In the genomic region with DNA sequence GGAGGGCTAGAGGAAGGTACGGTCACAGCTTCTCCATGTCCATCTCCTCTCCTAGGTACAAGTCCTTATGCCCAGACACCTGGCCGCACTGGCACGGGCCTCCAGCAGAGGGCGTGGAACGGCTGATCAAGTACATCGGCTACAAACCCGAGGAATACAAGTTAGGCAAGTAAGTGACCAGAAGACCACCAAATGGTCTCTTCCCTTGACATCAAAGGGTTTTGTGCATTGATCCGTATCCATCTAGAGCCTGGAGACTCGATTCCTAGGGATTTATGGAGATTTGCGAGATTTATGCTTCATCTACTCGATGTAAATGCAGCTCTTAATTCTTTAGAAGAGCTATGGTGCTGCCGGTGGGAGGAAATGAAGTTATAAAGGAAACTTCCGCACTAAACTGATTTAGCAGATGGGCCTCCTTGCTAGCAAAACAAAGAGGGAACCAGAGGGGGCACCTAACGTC, we compare ENCODE assay signal across 8 cellular contexts. TPM values are rescaled to one million over a fixed set of nuclear protein-coding genes. Genes with fewer than 3 reads are reported as not detected.
DNase-seq lines count a peak whose midpoint lies in the region; ATAC-seq and TF ChIP-seq lines count a peak whose summit lies in the region.

No MANE protein-coding gene starts in this region.

- no peak overlapping the region for H3K27ac ChIP-seq in transverse colon

- no peaks in the 10 kb centered on the region for H3K36me3 ChIP-seq in transverse colon

- peaks cover 4 to 8% (median 5%) of the 10 kb centered on the region in 4 donors for H3K4me1 ChIP-seq in transverse colon

- peaks cover 6% of the 10 kb centered on the region for H3K4me1 Mint-ChIP-seq in glutamatergic neuron (ENCODE audit: low read depth, unreplicated experiment)

- WGBS in transverse colon (ENCODE audit: low coverage in 1 of 2), 2 donors, result 15% methylated on average over 14 of the region's 14 CpGs; no CpG with 5 or more reads in 1 of the 2 donors

- TF ChIP-seq EP300 in transverse colon (IDR thresholded peaks at IDR 0.05; ENCODE audit: low read depth), result no peak

- no peaks in the 10 kb centered on the region for H3K27me3 ChIP-seq in transverse colon

- H3K36me3 Mint-ChIP-seq in glutamatergic neuron (ENCODE audit: unreplicated experiment), result no peaks in the 10 kb centered on the region

- intact Hi-C loops in posterior vena cava (cut with DNase I), result loop anchor here (5.0 to 10.0 kb wide), 3 partner anchors 34 to 342 kb away; no protein-coding TSS in a partner anchor
- intact Hi-C loops in transverse colon (cut with DNase I; ENCODE audit: low total_unique reads), result no loop called here

- ATAC-seq in GM21619 (IDR thresholded peaks at IDR 0.05; ENCODE audit: unreplicated experiment), result no peak

- no peak overlapping the region for H3K4me3 Mint-ChIP-seq in glutamatergic neuron (ENCODE audit: unreplicated experiment)

- H3K9me3 Mint-ChIP-seq in glutamatergic neuron (ENCODE audit: unreplicated experiment), result peaks cover 2% of the 10 kb centered on the region

- H3K27ac Mint-ChIP-seq in glutamatergic neuron (ENCODE audit: unreplicated experiment), result no peak overlapping the region

- TF ChIP-seq CTCF in GM12872 (IDR thresholded peaks at IDR 0.05; ENCODE audit: insufficient read depth, low read depth, low read length) (peak; percentile 98), glutamatergic neuron (IDR thresholded peaks at IDR 0.05; ENCODE audit: partially characterized antibody, unreplicated experiment) (peak; percentile 79), transverse colon (IDR thresholded peaks at IDR 0.05) (peak; percentile 81 to 87 (median 82))

- TF ChIP-seq POLR2A in transverse colon (IDR thresholded peaks at IDR 0.05), result no peak

- H3K4me3 ChIP-seq in transverse colon, result no peak overlapping the region

- H3K9me3 ChIP-seq in transverse colon, result no peaks in the 10 kb centered on the region

- no peaks in the 10 kb centered on the region for H3K27me3 Mint-ChIP-seq in glutamatergic neuron (ENCODE audit: unreplicated experiment)

- DNase-seq in NCI-H1092 (lab: John Stamatoyannopoulos, UW) (peak; percentile 4), SK-N-DZ (ENCODE audit: low spot score) (peak; percentile 87), glutamatergic neuron (peak; percentile 92), posterior vena cava (ENCODE audit: low spot score) (peak; percentile 93), transverse colon (peak; percentile 94)
- DNase-seq in activated naive CD4-positive, alpha-beta T cell treated with Interleukin-2 at 50 U/mL for 16 hours, result peak; percentile 80

- in situ Hi-C loops in transverse colon (cut with MboI; ENCODE audit: low pct_ligation_motif_present in 1 of 4, low pct_unique_long_range_greater_than_20kb in 1 of 4, low sequenced_read_pairs in 3 of 4), result loop anchor here in 2 of 4 donors (10.0 kb wide), 1 partner anchor 342 kb away; no protein-coding TSS in a partner anchor

RNA-seq across cellular contexts. Expression of gene KCTD10, which starts 44.2 kb away (rescaled TPM):
- 21.1 and 33.0 TPM in 2 replicates for polyA plus RNA-seq in SK-N-DZ (2014; cell fraction: cytosol; rRNA removed)
- polyA plus RNA-seq in SK-N-DZ (2014; cell fraction: nucleus; rRNA removed), result 12.8 and 21.9 TPM in 2 replicates
- 95.2 TPM for total RNA-seq in glutamatergic neuron (ENCODE audit: unreplicated experiment)
- total RNA-seq in posterior vena cava, result 100 to 1,000 TPM; 136 to 138 TPM
- 100 to 1,000 TPM in 1 of 4 donors, 10 to 100 TPM in 3; 67.2 to 126 (median 79.5) TPM for total RNA-seq in transverse colon

RNA-seq across cellular contexts. Expression of gene UBE3B, which starts 44.6 kb away (rescaled TPM):
- polyA plus RNA-seq in SK-N-DZ (2014; cell fraction: cytosol; rRNA removed), result 15.8 and 20.6 TPM in 2 replicates
- polyA plus RNA-seq in SK-N-DZ (2014; cell fraction: nucleus; rRNA removed), result 39.4 and 61.3 TPM in 2 replicates
- total RNA-seq in glutamatergic neuron (ENCODE audit: unreplicated experiment) (44.2 TPM), posterior vena cava (10 to 100 TPM; 29.5 to 34.9 TPM), transverse colon (10 to 100 TPM; 34.4 to 73.0 (median 71.6) TPM)

Comparison
In these comparisons a context has a peak if more than half of its experiments do, and no peak if none do; other contexts are left out.
1. DNase-seq: peak in every context shown above with its lines; median percentile 94 in transverse colon; 93 in posterior vena cava; 92 in glutamatergic neuron; 87 in SK-N-DZ; 80 in activated naive CD4-positive, alpha-beta T cell treated with Interleukin-2 at 50 U/mL for 16 hours; 4 in NCI-H1092.